Comparison of ENCODE assay signal across 13 cellular contexts in the genomic region with DNA sequence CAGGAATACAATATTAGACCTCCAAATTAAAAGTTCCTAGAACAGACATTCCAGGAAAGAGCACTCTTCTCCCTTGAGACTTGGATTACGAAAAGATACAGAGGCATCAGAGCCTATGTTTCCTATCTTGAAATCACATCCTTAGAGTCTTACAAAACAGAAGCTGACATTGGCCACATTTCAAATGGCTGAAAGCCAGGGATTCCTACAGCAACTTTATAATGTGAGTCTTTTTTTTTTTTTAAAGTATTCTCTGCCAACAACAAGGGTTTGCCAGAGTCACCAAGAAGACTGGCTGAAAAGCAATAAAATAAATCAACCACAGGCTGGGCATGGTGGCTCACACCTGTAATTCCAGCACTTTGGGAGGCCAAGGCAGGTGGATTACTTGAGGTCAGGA.
DNase-seq lines count a peak whose midpoint lies in the region; ATAC-seq and TF ChIP-seq lines count a peak whose summit lies in the region.
"Had no signal": no experiment of that assay in that cellular context is flagged by ENCODE, and none has a peak within 500 bp of the region (broad histone marks: within the 10 kb centered on the region; RNA-seq: fewer than 3 reads in every experiment).

No MANE protein-coding gene starts in this region.

- H3K4me3 Mint-ChIP-seq in type B pancreatic cell, result no peak overlapping the region
- H3K4me3 Mint-ChIP-seq: activated CD4-positive, alpha-beta memory T cell treated with anti-CD3 and anti-CD28 coated beads, Interleukin-2, amount 10 ng/mL, durations not matched to agents 7 days and 5 days; T-helper 2 cell treated with Interferon-gamma antibody and Interleukin-4, amounts not matched to agents 5 μg/mL and 100 μg/mL, for 36 hours had no signal

- H3K4me3 ChIP-seq in adrenal gland (no peak overlapping the region), gastroesophageal sphincter (no peak overlapping the region)
- H3K4me3 ChIP-seq: HAP-1 had no signal

- peak; percentile 44 for DNase-seq in HT1080 (ENCODE audit: low read depth)
- peak; percentile 45 to 88 (median 70) for DNase-seq in adrenal gland
- peak; percentile 37 for DNase-seq in smooth muscle cell of the brain vasculature (ENCODE audit: low read depth, low spot score)
- DNase-seq in activated CD4-positive, alpha-beta T cell treated with anti-CD3 and anti-CD28 coated beads for 4 hours, result no peak
- no peak for DNase-seq in type B pancreatic cell (ENCODE audit: extremely low spot score, unreplicated experiment)
- DNase-seq: activated CD4-positive, alpha-beta memory T cell treated with anti-CD3 and anti-CD28 coated beads, Interleukin-2, amount 10 ng/mL, durations not matched to agents 7 days and 5 days; Caco-2; NCI-H187 treated with DMSO at 0.1 percent for 48 hours had no signal

- H3K36me3 Mint-ChIP-seq in type B pancreatic cell, result no peaks in the 10 kb centered on the region

- H3K4me1 ChIP-seq in adrenal gland (replicated peaks in 1 of 2) (peaks cover 0 to 3% of the 10 kb centered on the region in 2 donors), gastroesophageal sphincter (no peaks in the 10 kb centered on the region)
- H3K4me1 ChIP-seq: Caco-2, HAP-1 had no signal

- TF ChIP-seq POLR2A in adrenal gland (IDR thresholded peaks at IDR 0.05) (no peak), gastroesophageal sphincter (IDR thresholded peaks at IDR 0.05) (no peak)

- 18 to 31% (median 29%) methylated on average over 1 of the region's 1 CpG for WGBS in adrenal gland, 4 donors
- WGBS in gastroesophageal sphincter (ENCODE audit: low coverage in 1 of 2), 2 donors, result 8 to 50% methylated on average over 1 of the region's 1 CpG

- H3K36me3 ChIP-seq in adrenal gland (replicated peaks in 1 of 2), result no peaks in the 10 kb centered on the region
- H3K36me3 ChIP-seq in gastroesophageal sphincter, result no peaks in the 10 kb centered on the region
- H3K36me3 ChIP-seq: HAP-1 had no signal

- no peak for TF ChIP-seq CTCF in adrenal gland (IDR thresholded peaks at IDR 0.05)
- TF ChIP-seq CTCF in gastroesophageal sphincter (IDR thresholded peaks at IDR 0.05), result no peak
- TF ChIP-seq CTCF in type B pancreatic cell (conservative IDR thresholded peaks at IDR 0.05), result no peak

- H3K27ac ChIP-seq in adrenal gland, result no peak overlapping the region
- no peak overlapping the region for H3K27ac ChIP-seq in gastroesophageal sphincter

- H3K27me3 Mint-ChIP-seq in type B pancreatic cell, result no peaks in the 10 kb centered on the region
- H3K27me3 Mint-ChIP-seq: progenitor cell of endocrine pancreas had no signal

- intact Hi-C loops in adrenal gland (cut with DNase I), result no loop called here

- no peaks in the 10 kb centered on the region for H3K9me3 Mint-ChIP-seq in type B pancreatic cell
- H3K9me3 Mint-ChIP-seq: activated CD4-positive, alpha-beta memory T cell treated with anti-CD3 and anti-CD28 coated beads, Interleukin-2, amount 10 ng/mL, durations not matched to agents 7 days and 5 days; T-helper 2 cell treated with Interferon-gamma antibody and Interleukin-4, amounts not matched to agents 5 μg/mL and 100 μg/mL, for 36 hours had no signal

- no peak overlapping the region for H3K27ac Mint-ChIP-seq in type B pancreatic cell
- H3K27ac Mint-ChIP-seq: activated CD4-positive, alpha-beta memory T cell treated with anti-CD3 and anti-CD28 coated beads, Interleukin-2, amount 10 ng/mL, durations not matched to agents 7 days and 5 days; progenitor cell of endocrine pancreas; T-helper 2 cell treated with Interferon-gamma antibody and Interleukin-4, amounts not matched to agents 5 μg/mL and 100 μg/mL, for 36 hours had no signal

- ATAC-seq in gastroesophageal sphincter (peak; percentile 50), HG02642 (IDR thresholded peaks at IDR 0.05; ENCODE audit: poor library complexity, unreplicated experiment) (no peak)

- H3K27me3 ChIP-seq in adrenal gland (no peaks in the 10 kb centered on the region), gastroesophageal sphincter (no peaks in the 10 kb centered on the region)

- no peak for TF ChIP-seq EP300 in gastroesophageal sphincter (IDR thresholded peaks at IDR 0.05)

- H3K9me3 ChIP-seq in adrenal gland (replicated peaks in 1 of 3) (no peaks in the 10 kb centered on the region), gastroesophageal sphincter (no peaks in the 10 kb centered on the region)
- H3K9me3 ChIP-seq: Caco-2, HAP-1 had no signal

- no peaks in the 10 kb centered on the region for H3K4me1 Mint-ChIP-seq in type B pancreatic cell (ENCODE audit: unreplicated experiment)
- H3K4me1 Mint-ChIP-seq: activated CD4-positive, alpha-beta memory T cell treated with anti-CD3 and anti-CD28 coated beads, Interleukin-2, amount 10 ng/mL, durations not matched to agents 7 days and 5 days had no signal

Comparison
In these comparisons a context has a peak if more than half of its experiments do, and no peak if none do; other contexts are left out.
1. DNase-seq: peak in HT1080 (single experiment), adrenal gland (7 of 7) and smooth muscle cell of the brain vasculature (single experiment); none in activated CD4-positive, alpha-beta T cell treated with anti-CD3 and anti-CD28 coated beads for 4 hours (0 of 2) and type B pancreatic cell (single experiment).